1 cellular context compared by ENCODE assay signal in genomic region chr3:193868590-193868989, GRCh38.
TF ChIP-seq lines count a peak whose summit lies in the region.

No MANE protein-coding gene starts in this region.

TF ChIP-seq in IMR-90, 13 proteins besides CTCF, POLR2A, EP300 and RAD21 (continued from another document):
- TF ChIP-seq ELK1 (IDR thresholded peaks at IDR 0.05; ENCODE audit: borderline replicate concordance, low read depth, low read length): no peak
- no peak for TF ChIP-seq MAFK (IDR thresholded peaks at IDR 0.05; ENCODE audit: low read depth, low read length)
- TF ChIP-seq CEBPB (IDR thresholded peaks at IDR 0.05; ENCODE audit: low read depth, low read length): no peak
- no peak for TF ChIP-seq RCOR1 (IDR thresholded peaks at IDR 0.05; ENCODE audit: insufficient replicate concordance, low read length)
- TF ChIP-seq CHD1 (IDR thresholded peaks at IDR 0.05; ENCODE audit: low read depth, low read length): no peak
- TF ChIP-seq USF2 (IDR thresholded peaks at IDR 0.05; ENCODE audit: low read depth, low read length): no peak
- TF ChIP-seq SMC3 (IDR thresholded peaks at IDR 0.05; ENCODE audit: low read depth, low read length): no peak
- no peak for TF ChIP-seq FOS (IDR thresholded peaks at IDR 0.05; ENCODE audit: low read depth, low read length)
- no peak for TF ChIP-seq RFX5 (IDR thresholded peaks at IDR 0.05; ENCODE audit: low read depth, low read length)
- no peak for TF ChIP-seq BHLHE40 (IDR thresholded peaks at IDR 0.05; ENCODE audit: low read depth, low read length)
- no peak for TF ChIP-seq MAZ (IDR thresholded peaks at IDR 0.05; ENCODE audit: borderline replicate concordance, low read depth, low read length)
TF ChIP-seq in IMR-90: peak in this region for 0.
